ENCODE assay signal across 8 cellular contexts in the genomic region with DNA sequence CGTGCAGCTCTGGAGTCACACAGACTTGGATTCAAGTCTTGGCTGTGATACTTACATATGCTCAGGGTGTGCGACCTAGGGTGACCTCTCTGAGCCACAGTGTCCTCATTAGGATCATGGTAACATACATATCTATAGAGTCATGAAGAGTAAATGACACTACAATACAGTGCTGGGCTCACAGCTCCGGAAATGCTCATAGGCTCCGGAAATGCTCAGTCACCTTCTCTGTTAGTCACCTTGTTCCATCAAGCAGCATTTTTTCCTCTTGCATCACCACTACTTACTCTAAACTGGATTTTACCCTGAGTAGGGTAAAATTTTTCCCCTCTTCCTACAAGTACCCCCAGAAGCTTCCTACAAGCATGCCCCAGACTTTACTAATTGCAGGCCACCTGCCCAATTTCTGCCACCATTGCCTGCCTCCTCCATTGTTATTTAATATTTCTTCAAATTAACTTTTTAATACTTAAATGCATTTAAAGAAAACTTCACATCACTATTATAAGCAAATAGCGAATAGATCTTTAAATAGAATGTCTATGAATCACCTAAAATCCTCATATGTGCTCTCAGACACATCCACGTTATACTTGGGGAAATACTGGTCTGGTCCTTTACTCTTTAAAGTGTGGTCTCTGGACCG.
DNase-seq lines count a peak whose midpoint lies in the region; ATAC-seq lines count a peak whose summit lies in the region.

No MANE protein-coding gene starts in this region.

- DNase-seq in T1000 (lab: John Stamatoyannopoulos, UW) (peak; percentile 51), dermis blood vessel endothelial cell (peak; percentile 89), D341Med (ENCODE audit: low spot score) (no peak), SK-N-DZ (ENCODE audit: low spot score) (no peak), NCI-H2029 (lab: John Stamatoyannopoulos, UW) (no peak)
- peak; percentile 45 for DNase-seq in stimulated activated CD4-positive, alpha-beta T cell treated with anti-CD3 and anti-CD28 coated beads, Interleukin-2, amount 100 ng/mL, for 4 hours (ENCODE audit: low read depth)

- peak; percentile 61 for ATAC-seq in GM18909 (IDR thresholded peaks at IDR 0.05; ENCODE audit: poor library complexity, unreplicated experiment)
- ATAC-seq in HG02798 (IDR thresholded peaks at IDR 0.05; ENCODE audit: poor library complexity, unreplicated experiment), result no peak

Comparison
In these comparisons a context has a peak if more than half of its experiments do, and no peak if none do; other contexts are left out.
1. DNase-seq: peak in T1000 (single experiment), dermis blood vessel endothelial cell (single experiment) and stimulated activated CD4-positive, alpha-beta T cell treated with anti-CD3 and anti-CD28 coated beads, Interleukin-2, amount 100 ng/mL, for 4 hours (single experiment); none in D341Med (single experiment), SK-N-DZ (single experiment) and NCI-H2029 (single experiment).